Comparison of ENCODE assay signal across 8 cellular contexts in the genomic region with DNA sequence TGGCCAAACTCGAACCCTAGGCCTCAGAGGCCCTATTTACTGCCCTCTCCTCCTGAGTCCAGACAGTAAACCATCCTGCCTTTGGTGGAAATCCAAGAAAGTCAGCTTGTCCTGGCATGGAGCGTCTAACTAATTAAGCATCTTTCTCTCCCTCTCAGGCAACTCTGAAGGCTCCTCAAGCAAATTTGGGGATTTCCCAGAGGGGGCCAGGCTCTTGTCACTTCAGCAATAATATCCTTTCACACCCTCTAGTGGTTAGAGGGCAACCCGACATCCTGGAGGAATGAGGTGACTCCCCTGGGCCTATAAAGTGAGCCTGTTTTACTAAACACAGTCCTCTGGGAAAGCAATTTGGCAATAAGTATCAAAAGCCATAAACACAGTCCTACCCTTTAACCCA.
A peak's percentile ranks its signal among the peaks of the same experiment; 100 is the strongest.
DNase-seq lines count a peak whose midpoint lies in the region; ATAC-seq and TF ChIP-seq lines count a peak whose summit lies in the region.

No MANE protein-coding gene starts in this region.

- H3K27ac ChIP-seq in SJSA1 (no peak overlapping the region), liver (ENCODE audit: low read depth in 1 of 2, low read length in 2 of 2) (no peak overlapping the region)

- H3K36me3 ChIP-seq in SJSA1, result no peaks in the 10 kb centered on the region
- H3K36me3 ChIP-seq in liver (ENCODE audit: control insufficient read depth in 4 of 4, insufficient read depth in 3 of 4, low read depth in 1 of 4, low read length in 3 of 4), result no peaks in the 10 kb centered on the region

- peaks cover 3% of the 10 kb centered on the region for H3K9me3 Mint-ChIP-seq in activated naive CD4-positive, alpha-beta T cell treated with anti-CD3 and anti-CD28 coated beads for 36 hours

- no peaks in the 10 kb centered on the region for H3K27me3 ChIP-seq in SJSA1 (replicated peaks)
- H3K27me3 ChIP-seq in liver (ENCODE audit: control insufficient read depth in 4 of 4, insufficient read depth in 4 of 4, low read length in 3 of 4), result no peaks in the 10 kb centered on the region

- ATAC-seq in GM19397 (IDR thresholded peaks at IDR 0.05; ENCODE audit: unreplicated experiment) (peak; percentile 92), HG03439 (IDR thresholded peaks at IDR 0.05; ENCODE audit: unreplicated experiment) (peak; percentile 90)
- peak; percentile 89 for ATAC-seq in stimulated activated naive CD8-positive, alpha-beta T cell treated with anti-CD3 and anti-CD28 coated beads, Interleukin-15, Interleukin-2, amounts not matched to agents 100 U/mL and 50 U/mL, for 24 hours

- intact Hi-C loops in activated naive CD4-positive, alpha-beta T cell treated with anti-CD3 and anti-CD28 coated beads for 36 hours (cut with micrococcal nuclease), result loop anchor here (1.0 to 2.0 kb wide), 5 partner anchors 25 to 155 kb away; no protein-coding TSS in a partner anchor

- H3K27ac Mint-ChIP-seq in activated naive CD4-positive, alpha-beta T cell treated with anti-CD3 and anti-CD28 coated beads for 36 hours, result no peak overlapping the region

- TF ChIP-seq RAD21 in liver (IDR thresholded peaks at IDR 0.05), result peak in 1 of 2 donors; percentile 52

- 35% methylated on average over 3 of the region's 3 CpGs for WGBS in liver

- peak; percentile 43 for DNase-seq in Caki2 (ENCODE audit: low read depth)
- peak; percentile 66 to 69 for DNase-seq in SJSA1 (ENCODE audit: low read depth in 1 of 2, low spot score in 2 of 2)
- peak; percentile 90 for DNase-seq in activated naive CD4-positive, alpha-beta T cell treated with anti-CD3 and anti-CD28 coated beads for 36 hours
- peak; percentile 60 for DNase-seq in stimulated activated naive CD8-positive, alpha-beta T cell treated with anti-CD3 and anti-CD28 coated beads, Interleukin-15, Interleukin-2, amounts not matched to agents 100 U/mL and 50 U/mL, for 24 hours
- no peak for DNase-seq in NCI-H1417 treated with DMSO at 0.1 percent for 48 hours (lab: John Stamatoyannopoulos, UW)

- no peaks in the 10 kb centered on the region for H3K36me3 Mint-ChIP-seq in activated naive CD4-positive, alpha-beta T cell treated with anti-CD3 and anti-CD28 coated beads for 36 hours (ENCODE audit: low read depth)

- H3K4me3 ChIP-seq in SJSA1, result no peak overlapping the region
- no peak overlapping the region for H3K4me3 ChIP-seq in liver (ENCODE audit: low read depth in 1 of 3, low read length in 3 of 3)

- no peak overlapping the region for H3K4me3 Mint-ChIP-seq in activated naive CD4-positive, alpha-beta T cell treated with anti-CD3 and anti-CD28 coated beads for 36 hours

- peak; percentile 11 for TF ChIP-seq CTCF in liver (IDR thresholded peaks at IDR 0.05; ENCODE audit: low read depth, low read length, missing input control)

- peaks cover 5% of the 10 kb centered on the region for H3K4me1 Mint-ChIP-seq in activated naive CD4-positive, alpha-beta T cell treated with anti-CD3 and anti-CD28 coated beads for 36 hours (ENCODE audit: low read depth)

- H3K4me1 ChIP-seq in SJSA1 (replicated peaks) (no peaks in the 10 kb centered on the region), liver (ENCODE audit: control insufficient read depth in 4 of 4, insufficient read depth in 4 of 4, low read length in 3 of 4) (no peaks in the 10 kb centered on the region)

- H3K9me3 ChIP-seq in SJSA1 (replicated peaks), result no peaks in the 10 kb centered on the region
- H3K9me3 ChIP-seq in liver (ENCODE audit: control insufficient read depth in 4 of 4, low read length in 3 of 4), result peaks cover 0 to 16% (median 3%) of the 10 kb centered on the region in 4 donors

- no peak overlapping the region for H3K9ac ChIP-seq in liver (ENCODE audit: low read depth in 1 of 2, low read length in 2 of 2)

- CTCF ChIA-PET in activated naive CD4-positive, alpha-beta T cell treated with anti-CD3 and anti-CD28 coated beads for 36 hours (lab: Charles Lee), result interaction anchor here (0.8 to 7.4 kb wide), 14 partner anchors 10 to 166 kb away, joined by 3 to 72 read pairs (median 6); partner anchors contain the start of gene NOG

- no peaks in the 10 kb centered on the region for H3K27me3 Mint-ChIP-seq in activated naive CD4-positive, alpha-beta T cell treated with anti-CD3 and anti-CD28 coated beads for 36 hours (ENCODE audit: low read depth)

- in situ Hi-C loops in Caki2 (cut with HindIII; ENCODE audit: low pct_unique_long_range_greater_than_20kb, low sequenced_read_pairs), result no loop called here

TF ChIP-seq in liver, 16 proteins besides CTCF, POLR2A, EP300 and RAD21:
- no peak for TF ChIP-seq NR2F2 (IDR thresholded peaks at IDR 0.05)
- no peak for TF ChIP-seq RXRA (IDR thresholded peaks at IDR 0.05)
- TF ChIP-seq JUND (IDR thresholded peaks at IDR 0.05), result no peak
- TF ChIP-seq YY1 (IDR thresholded peaks at IDR 0.05), result no peak
- TF ChIP-seq GABPA (IDR thresholded peaks at IDR 0.05 in 1 of 2, conservative IDR thresholded peaks at IDR 0.05 in 1 of 2), result no peak
- no peak for TF ChIP-seq SP1 (IDR thresholded peaks at IDR 0.05)
- TF ChIP-seq HNF4G (IDR thresholded peaks at IDR 0.05), result no peak
- TF ChIP-seq FOXA2 (IDR thresholded peaks at IDR 0.05), result no peak
- TF ChIP-seq MAX (IDR thresholded peaks at IDR 0.05), result no peak
- TF ChIP-seq, protein P1, sequence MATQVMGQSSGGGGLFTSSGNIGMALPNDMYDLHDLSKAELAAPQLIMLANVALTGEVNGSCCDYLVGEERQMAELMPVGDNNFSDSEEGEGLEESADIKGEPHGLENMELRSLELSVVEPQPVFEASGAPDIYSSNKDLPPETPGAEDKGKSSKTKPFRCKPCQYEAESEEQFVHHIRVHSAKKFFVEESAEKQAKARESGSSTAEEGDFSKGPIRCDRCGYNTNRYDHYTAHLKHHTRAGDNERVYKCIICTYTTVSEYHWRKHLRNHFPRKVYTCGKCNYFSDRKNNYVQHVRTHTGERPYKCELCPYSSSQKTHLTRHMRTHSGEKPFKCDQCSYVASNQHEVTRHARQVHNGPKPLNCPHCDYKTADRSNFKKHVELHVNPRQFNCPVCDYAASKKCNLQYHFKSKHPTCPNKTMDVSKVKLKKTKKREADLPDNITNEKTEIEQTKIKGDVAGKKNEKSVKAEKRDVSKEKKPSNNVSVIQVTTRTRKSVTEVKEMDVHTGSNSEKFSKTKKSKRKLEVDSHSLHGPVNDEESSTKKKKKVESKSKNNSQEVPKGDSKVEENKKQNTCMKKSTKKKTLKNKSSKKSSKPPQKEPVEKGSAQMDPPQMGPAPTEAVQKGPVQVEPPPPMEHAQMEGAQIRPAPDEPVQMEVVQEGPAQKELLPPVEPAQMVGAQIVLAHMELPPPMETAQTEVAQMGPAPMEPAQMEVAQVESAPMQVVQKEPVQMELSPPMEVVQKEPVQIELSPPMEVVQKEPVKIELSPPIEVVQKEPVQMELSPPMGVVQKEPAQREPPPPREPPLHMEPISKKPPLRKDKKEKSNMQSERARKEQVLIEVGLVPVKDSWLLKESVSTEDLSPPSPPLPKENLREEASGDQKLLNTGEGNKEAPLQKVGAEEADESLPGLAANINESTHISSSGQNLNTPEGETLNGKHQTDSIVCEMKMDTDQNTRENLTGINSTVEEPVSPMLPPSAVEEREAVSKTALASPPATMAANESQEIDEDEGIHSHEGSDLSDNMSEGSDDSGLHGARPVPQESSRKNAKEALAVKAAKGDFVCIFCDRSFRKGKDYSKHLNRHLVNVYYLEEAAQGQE (IDR thresholded peaks at IDR 0.05), result no peak
- no peak for TF ChIP-seq ZBTB33 (IDR thresholded peaks at IDR 0.05)
- no peak for TF ChIP-seq FOXA1 (IDR thresholded peaks at IDR 0.05)
